In the genomic region with DNA sequence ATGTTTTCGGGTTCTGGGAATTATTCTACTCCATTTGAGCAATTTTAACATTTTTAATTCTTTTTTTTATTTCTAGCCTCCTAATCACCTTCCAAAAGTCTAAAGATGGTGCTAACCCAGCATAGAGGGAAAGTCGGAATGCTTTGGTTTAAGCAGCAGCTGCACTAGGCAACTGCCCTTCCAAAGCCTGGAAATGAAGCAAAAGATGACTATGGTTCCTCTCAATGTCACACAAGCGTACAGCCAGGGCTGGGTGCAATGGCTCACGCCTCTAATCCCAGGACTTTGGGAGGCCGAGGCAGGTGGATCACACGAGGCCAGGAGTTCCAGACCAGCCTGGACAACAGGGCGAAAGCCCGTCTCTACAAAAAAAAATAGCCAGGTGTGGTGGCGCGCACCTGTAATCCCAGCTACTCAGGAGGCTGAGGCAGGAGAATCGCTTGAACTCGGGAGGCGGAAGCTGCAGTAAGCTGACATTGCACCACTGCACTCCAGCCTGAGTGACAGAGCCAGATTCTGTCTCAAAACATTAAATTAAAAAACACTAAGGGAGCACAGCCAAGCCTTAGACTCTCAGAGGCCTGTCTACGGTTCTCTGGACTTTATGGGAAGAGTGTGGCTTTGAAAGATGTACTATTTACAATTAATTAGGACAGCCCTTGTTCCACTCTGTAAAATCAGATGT, we compare ENCODE assay signal across 15 cellular contexts. TPM values are rescaled to one million over a fixed set of nuclear protein-coding genes. Genes with fewer than 3 reads are reported as not detected.
DNase-seq lines count a peak whose midpoint lies in the region; ATAC-seq, FAIRE-seq and TF ChIP-seq lines count a peak whose summit lies in the region.
"Had no signal": no experiment of that assay in that cellular context is flagged by ENCODE, and none has a peak within 500 bp of the region (broad histone marks: within the 10 kb centered on the region; RNA-seq: fewer than 3 reads in every experiment).

No MANE protein-coding gene starts in this region.

- H4K20me1 ChIP-seq in GM12878 (ENCODE audit: control insufficient read depth, insufficient read depth): no peaks in the 10 kb centered on the region

- no TSS peak for BruUV-seq in GM12878 (replicated peaks; lab: Mats Ljungman, UMichigan)

- peaks cover 31% of the 10 kb centered on the region for H3K79me2 ChIP-seq in GM12878 (ENCODE audit: control insufficient read depth, insufficient read depth, low read length)

- no peak for TF ChIP-seq RAD21 in GM12878 (IDR thresholded peaks at IDR 0.05; ENCODE audit: insufficient read depth, low read depth, low read length)

- in situ Hi-C loops in GM12878 (cut with MboI): no loop called here

- RAD21 ChIA-PET in GM12878 (lab: Charles Lee; ENCODE audit: unreplicated experiment): interaction anchor here (0.6 to 3.5 kb wide), 10 partner anchors 8 to 69 kb away, joined by 3 to 36 read pairs (median 8); a partner anchor contains a TSS

- DNase-seq in heart left ventricle: no peak
- DNase-seq in left ventricle myocardium superior: no peak
- DNase-seq in GM12878 (ENCODE audit: low read depth, low spot score): no peak
- DNase-seq in myocyte (ENCODE audit: low read depth): peak; percentile 52
- DNase-seq in vagina (ENCODE audit: extremely low spot score in 2 of 2): no peak
- DNase-seq in HuH-7 (ENCODE audit: low spot score): no peak
- DNase-seq: amniotic stem cell; head of caudate nucleus; kidney; NCI-H1105; stimulated activated CD4-positive, alpha-beta T cell treated with anti-CD3 and anti-CD28 coated beads, Interleukin-4, amount 100 ng/mL, for 1 hour had no signal

- TF ChIP-seq POLR2A in heart left ventricle (IDR thresholded peaks at IDR 0.05) (no peak), GM12878 (IDR thresholded peaks at IDR 0.05; ENCODE audit: low read depth, low read length) (no peak), vagina (IDR thresholded peaks at IDR 0.05) (no peak)

- intact Hi-C loops in heart left ventricle (cut with DNase I) (no loop called here), left ventricle myocardium superior (cut with micrococcal nuclease) (no loop called here), GM12878 (cut with micrococcal nuclease; ENCODE audit: unreplicated experiment) (no loop called here), vagina (cut with DNase I) (no loop called here)

- H3K4me1 ChIP-seq in heart left ventricle: peaks cover 0 to 97% (median 71%) of the 10 kb centered on the region in 12 donors
- H3K4me1 ChIP-seq in GM12878 (ENCODE audit: control insufficient read depth, insufficient read depth, low read length): peaks cover 57% of the 10 kb centered on the region
- H3K4me1 ChIP-seq in vagina: peaks cover 72% of the 10 kb centered on the region

- H3K9ac ChIP-seq in GM12878 (ENCODE audit: control insufficient read depth, insufficient read depth, low read length): no peak overlapping the region

- H3K9me3 ChIP-seq in heart left ventricle (no peaks in the 10 kb centered on the region), GM12878 (replicated peaks; ENCODE audit: control insufficient read depth, insufficient read depth, low read length) (no peaks in the 10 kb centered on the region), vagina (no peaks in the 10 kb centered on the region)
- H3K9me3 ChIP-seq: SJSA1 had no signal

- no peak for FAIRE-seq in GM12878 (lab: Jason Lieb, UNC)
- FAIRE-seq: kidney had no signal

- H3K4me3 ChIP-seq in heart left ventricle (no peak overlapping the region), GM12878 (no peak overlapping the region), vagina (no peak overlapping the region)
- H3K4me3 ChIP-seq: SJSA1 had no signal

- no peak overlapping the region for H2AFZ ChIP-seq in GM12878 (ENCODE audit: control insufficient read depth, low read depth, low read length)

- H3K36me3 ChIP-seq in heart left ventricle (peaks cover 0 to 4% (median 3%) of the 10 kb centered on the region in 9 donors), GM12878 (ENCODE audit: control insufficient read depth in 2 of 2, insufficient read depth in 2 of 2, low read length in 1 of 2) (peaks cover 0 to 3% of the 10 kb centered on the region in 2 experiments; a peak in 3 of 4 replicates), vagina (no peaks in the 10 kb centered on the region)

- no peaks in the 10 kb centered on the region for H3K27me3 ChIP-seq in heart left ventricle
- no peaks in the 10 kb centered on the region for H3K27me3 ChIP-seq in GM12878 (replicated peaks in 1 of 2; ENCODE audit: control insufficient read depth in 2 of 2, insufficient read depth in 2 of 2, low read length in 1 of 2)
- H3K27me3 ChIP-seq in vagina: no peaks in the 10 kb centered on the region
- H3K27me3 ChIP-seq: SJSA1 had no signal

- SMC1A ChIA-PET in GM12878 (lab: Charles Lee; ENCODE audit: uncharacterized antibody, unreplicated experiment): interaction anchor here (0.8 to 4.5 kb wide), 15 partner anchors 9 to 176 kb away, joined by 3 to 40 read pairs (median 10); no protein-coding TSS in a partner anchor

- no peak for TF ChIP-seq EP300 in GM12878 (IDR thresholded peaks at IDR 0.05; ENCODE audit: borderline replicate concordance in 1 of 2, control insufficient read depth in 1 of 2, low read depth in 2 of 2, low read length in 2 of 2)

- TF ChIP-seq CTCF in heart left ventricle (IDR thresholded peaks at IDR 0.05) (no peak), GM12878 (IDR thresholded peaks at IDR 0.05 in 2 of 3, conservative IDR thresholded peaks at IDR 0.05 in 1 of 3; ENCODE audit: control insufficient read depth in 2 of 3, extremely low read depth in 1 of 3, insufficient read depth in 1 of 3, low read depth in 3 of 3, low read length in 3 of 3) (no peak), vagina (IDR thresholded peaks at IDR 0.05) (no peak)

- ATAC-seq in heart left ventricle: no peak
- no peak for ATAC-seq in left ventricle myocardium superior
- no peak for ATAC-seq in GM12878
- no peak for ATAC-seq in GM21515 (IDR thresholded peaks at IDR 0.05; ENCODE audit: unreplicated experiment)
- no peak for ATAC-seq in GM19455 (IDR thresholded peaks at IDR 0.05; ENCODE audit: unreplicated experiment)

- CTCF ChIA-PET in GM12878 (lab: Yijun Ruan, JAX): interaction anchor here (0.9 to 3.5 kb wide), 10 partner anchors 8 to 201 kb away, joined by 3 to 27 read pairs (median 7); a partner anchor contains a TSS

- POLR2A ChIA-PET in GM12878 (lab: Charles Lee): interaction anchor here (1.2 to 2.7 kb wide), 5 partner anchors 8 to 124 kb away, joined by 3 to 15 read pairs (median 9); no protein-coding TSS in a partner anchor

- 76 to 91% (median 86%) methylated on average over 8 to 14 of the region's 14 CpGs for WGBS in heart left ventricle, 4 donors
- WGBS in GM12878 (ENCODE audit: insufficient coverage, insufficient replicate concordance, low lambda C conversion rate, missing lambda C conversion rate): 85% methylated on average over 14 of the region's 14 CpGs

- H3K27ac ChIP-seq in heart left ventricle (peak overlapping the region in 7 of 12 donors; percentile 3 to 81 (median 57)), GM12878 (ENCODE audit: control insufficient read depth, insufficient read depth) (peak overlapping the region; percentile 92), vagina (peak overlapping the region; percentile 63)
- H3K27ac ChIP-seq: epithelial cell of prostate, SJSA1 had no signal

- no peak overlapping the region for H3K4me2 ChIP-seq in GM12878 (ENCODE audit: control insufficient read depth, insufficient read depth)

TF ChIP-seq in GM12878, 131 proteins besides CTCF, POLR2A, EP300 and RAD21 (continues in another document):
- TF ChIP-seq ZNF217 (IDR thresholded peaks at IDR 0.05) (no peak), BHLHE40 (IDR thresholded peaks at IDR 0.05; ENCODE audit: borderline replicate concordance in 1 of 2, low read depth in 2 of 2, low read length in 1 of 2) (no peak), DPF2 (IDR thresholded peaks at IDR 0.05) (no peak)

RNA-seq across cellular contexts. Expression of a gene that starts 33.2 kb away (rescaled TPM):
- total RNA-seq in heart left ventricle (10 to 100 TPM in 7 of 9 donors, 1 to 10 TPM in 2; 6.5 to 47.6 (median 19.0) TPM), left ventricle myocardium superior (9.3 TPM), GM12878 (2014; rRNA removed) (47.0 and 50.9 TPM in 2 replicates), GM12878 (2014; rRNA removed; fragmentation: Illumina TruSeq; extraction: Trizol) (33.5 and 37.1 TPM in 2 replicates), GM12878 (2021) (87.3 and 92.8 TPM in 2 replicates), myocyte (33.4 and 36.8 TPM in 2 replicates), vagina (4.9 TPM)
- polyA plus RNA-seq in heart left ventricle (10 to 100 TPM in 1 of 2 donors, 1 to 10 TPM in 1; 7.5 to 29.2 TPM), GM12878 (2011; rRNA removed) (19.3 and 26.1 TPM in 2 replicates), GM12878 (2014; fragmentation: Illumina TruSeq; extraction: Trizol) (40.6 and 48.5 TPM in 2 replicates), GM12878 (2014; fragmentation: Nextera tagmentation; extraction: Ambion mirVana) (10 to 100 TPM; 16.0 to 24.4 TPM), GM12878 (2014; rRNA removed) (40.9 and 43.0 TPM in 2 replicates), GM12878 (2016; fragmentation: Nextera tagmentation; extraction: Ambion mirVana) (10 to 100 TPM; 52.4 to 59.3 TPM)
- total RNA-seq in GM12878 (2013; cell fraction: nucleolus; rRNA removed): 86.7 and 95.1 TPM in 2 replicates
- polyA plus RNA-seq in GM12878 (2011; ENCODE audit: low read depth): 9.4 TPM
- 21.6 and 23.2 TPM in 2 replicates for polyA plus RNA-seq in GM12878 (2011; cell fraction: cytosol; rRNA removed)
- 37.3 and 40.3 TPM in 2 replicates for polyA plus RNA-seq in GM12878 (2011; cell fraction: nucleus; rRNA removed)
- 13.1 and 18.1 TPM in 2 replicates for polyA plus RNA-seq in GM12878 (2012)
- polyA minus RNA-seq in GM12878 (2011; rRNA and poly(A)+ RNA removed): 52.0 and 66.1 TPM in 2 replicates
- polyA minus RNA-seq in GM12878 (2011; cell fraction: cytosol; rRNA and poly(A)+ RNA removed): 23.7 and 28.1 TPM in 2 replicates
- polyA minus RNA-seq in GM12878 (2011; cell fraction: nucleus; rRNA and poly(A)+ RNA removed): 20.6 and 36.1 TPM in 2 replicates
- polyA plus RNA-seq in myocyte (2012): 52.7 TPM
